In the genomic region with DNA sequence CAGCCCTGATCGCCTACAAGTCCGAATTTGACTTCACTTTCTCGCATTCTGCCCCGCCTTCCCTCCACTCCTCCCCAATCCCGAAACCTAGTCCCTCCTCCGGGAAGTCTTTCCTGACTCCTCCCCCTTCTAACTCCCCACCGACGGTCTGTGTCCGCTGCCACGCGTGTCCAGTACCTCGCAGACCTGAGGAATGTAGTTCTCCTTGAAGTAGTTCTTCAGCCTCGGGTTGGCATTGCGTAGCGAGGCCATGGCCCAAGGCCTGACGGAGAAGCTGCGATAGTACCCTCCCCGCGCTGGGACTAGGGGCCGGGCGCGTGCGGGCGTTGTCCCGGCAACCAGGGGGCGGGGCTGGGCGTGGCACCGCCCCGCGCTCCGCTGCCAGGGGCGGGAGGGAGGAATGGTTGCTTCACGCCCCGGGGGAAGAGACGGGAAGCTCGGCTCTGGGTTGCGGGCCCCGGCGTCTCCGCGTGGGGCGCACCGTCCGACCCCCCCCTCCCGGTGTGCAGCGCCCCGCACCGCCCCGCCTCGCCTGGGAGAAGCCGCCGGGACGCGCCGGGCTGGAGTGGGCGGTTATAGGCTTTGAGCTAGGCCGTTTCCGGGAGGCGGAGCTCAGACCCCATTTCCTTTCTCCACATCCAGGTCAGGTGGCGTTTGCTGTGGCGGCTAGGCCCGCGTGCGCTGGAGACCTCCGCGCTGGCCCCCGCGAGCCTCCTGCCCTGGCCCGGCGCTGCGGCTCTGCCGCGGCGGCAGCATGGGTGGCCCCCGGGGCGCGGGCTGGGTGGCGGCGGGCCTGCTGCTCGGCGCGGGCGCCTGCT, we compare ENCODE assay signal across 8 cellular contexts. TPM values are rescaled to one million over a fixed set of nuclear protein-coding genes. Genes with fewer than 3 reads are reported as not detected.
DNase-seq lines count a peak whose midpoint lies in the region; ATAC-seq and TF ChIP-seq lines count a peak whose summit lies in the region.

Gene ARMC10, plus strand, starts transcription at position 622 of the 818 bp plus-strand sequence. Its CDS starts 133 bp downstream, at position 755.
Gene FBXL13, minus strand, starts transcription at position 278 of the 818 bp plus-strand sequence.

- no peaks in the 10 kb centered on the region for H3K9me3 ChIP-seq in HUES48 (ENCODE audit: control insufficient read depth, insufficient read depth, low read length)

- peak; percentile 95 for DNase-seq in D341Med (ENCODE audit: low spot score)
- DNase-seq in NOMO-1 treated with dmso at 0.1 percent for 144 hours (lab: John Stamatoyannopoulos, UW; ENCODE audit: unreplicated experiment) = peak; percentile 72
- DNase-seq in activated CD8-positive, alpha-beta memory T cell treated with anti-CD3 and anti-CD28 coated beads, Interleukin-2, amount 50 U/mL, for 24 hours (ENCODE audit: extremely low read depth) = peak; percentile 77
- DNase-seq in endothelial cell (ENCODE audit: low spot score) = peak; percentile 92
- DNase-seq in middle frontal gyrus (ENCODE audit: extremely low spot score, low spot score) = peak; percentile 78
- DNase-seq in stimulated activated CD8-positive, alpha-beta memory T cell treated with anti-CD3 and anti-CD28 coated beads, Interleukin-2, amount 100 ng/mL, for 1 hour (ENCODE audit: low read depth in 2 of 2) = peak; percentile 81

- H3K4me1 ChIP-seq in HUES48 (ENCODE audit: control insufficient read depth, insufficient read depth, low read length) = peaks cover 7% of the 10 kb centered on the region; the same call in 1 of the 2 replicates

- H3K36me3 Mint-ChIP-seq in endothelial cell (ENCODE audit: low read depth, unreplicated experiment) = peaks cover 12% of the 10 kb centered on the region

- H3K36me3 ChIP-seq in HUES48 (ENCODE audit: control insufficient read depth, insufficient read depth, low read length) = 0 out of 2 replicates have a peak, but pooled peaks cover 6% of the 10 kb centered on the region

- peak within 1 kb of the TSS; percentile 91 for H3K27ac Mint-ChIP-seq in endothelial cell (ENCODE audit: unreplicated experiment)

- H3K27me3 ChIP-seq in HUES48 (ENCODE audit: control insufficient read depth, insufficient read depth, low read length) = no peaks in the 10 kb centered on the region

- peak within 1 kb of the TSS; percentile 95 for H3K27ac ChIP-seq in HUES48 (ENCODE audit: low read depth, low read length)

- TF ChIP-seq CTCF in endothelial cell (IDR thresholded peaks at IDR 0.05; ENCODE audit: unreplicated experiment) = peak; percentile 30

- H3K27me3 Mint-ChIP-seq in endothelial cell (ENCODE audit: unreplicated experiment) = peaks cover 13% of the 10 kb centered on the region

- peak; percentile 89 for ATAC-seq in GM21423 (IDR thresholded peaks at IDR 0.05; ENCODE audit: unreplicated experiment)

- H3K4me3 Mint-ChIP-seq in endothelial cell (ENCODE audit: unreplicated experiment) = peak within 1 kb of the TSS; percentile 96

- H3K4me1 Mint-ChIP-seq in endothelial cell (ENCODE audit: unreplicated experiment) = peaks cover 26% of the 10 kb centered on the region

- H3K9me3 Mint-ChIP-seq in endothelial cell (ENCODE audit: unreplicated experiment) = no peaks in the 10 kb centered on the region

- peak within 1 kb of the TSS; percentile 100 for H3K4me3 ChIP-seq in HUES48 (ENCODE audit: low read depth, low read length)

- peak within 1 kb of the TSS; percentile 74 for H3K9ac ChIP-seq in HUES48 (ENCODE audit: low read depth, low read length)

RNA-seq across cellular contexts. Expression of gene ARMC10, which starts in this region (rescaled TPM):
- 26.0 TPM for total RNA-seq in endothelial cell (ENCODE audit: unreplicated experiment)

RNA-seq across cellular contexts. Expression of gene FBXL13, which starts in this region (rescaled TPM):
- total RNA-seq in endothelial cell (ENCODE audit: unreplicated experiment) = 3.4 TPM

Comparison
In these comparisons a context has a peak if more than half of its experiments do, and no peak if none do; other contexts are left out.
1. Peak in every context shown above with its lines: DNase-seq, ATAC-seq, H3K4me3 ChIP-seq and H3K27ac ChIP-seq.